In the genomic region with DNA sequence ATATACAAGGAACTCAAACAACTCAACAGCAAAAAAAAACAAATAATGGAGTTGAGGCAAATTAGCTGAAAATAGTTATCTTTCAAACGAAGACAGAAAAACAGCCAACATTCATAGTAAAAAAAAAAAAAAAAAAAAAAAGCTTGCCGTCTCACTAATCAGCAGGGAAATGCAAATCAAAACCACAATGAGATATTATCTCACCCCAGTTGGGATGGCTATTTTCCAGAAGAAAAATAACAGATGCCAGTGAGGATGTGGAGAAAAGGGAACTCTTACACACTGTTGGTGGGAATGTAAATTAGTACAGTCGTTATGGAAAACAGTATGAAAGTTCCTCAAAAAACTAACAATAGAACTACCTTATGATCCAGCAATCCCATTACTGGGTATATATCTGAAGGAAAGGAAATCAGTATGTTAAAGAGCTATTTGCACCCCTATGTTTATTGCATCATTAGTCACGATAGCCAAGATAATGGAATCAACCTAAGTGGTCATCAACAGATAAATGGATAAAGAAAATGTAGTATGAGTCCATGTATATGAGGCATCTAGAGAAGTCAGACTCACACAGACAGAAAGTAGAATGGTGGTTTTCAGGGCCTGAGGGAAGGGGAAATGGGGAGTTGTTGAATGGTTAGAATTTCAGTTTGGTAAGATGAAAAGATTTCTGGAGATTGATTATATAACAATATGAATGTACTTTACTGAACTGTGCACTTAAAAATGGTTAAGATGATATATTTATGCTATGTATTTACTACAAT, we compare ENCODE assay signal across 1 cellular context.
TF ChIP-seq lines count a peak whose summit lies in the region.

No MANE protein-coding gene starts in this region.

TF ChIP-seq in SK-N-SH treated with all-trans-retinoic acid at 6 μM for 48 hours, 23 proteins besides CTCF, POLR2A, EP300 and RAD21:
- no peak for TF ChIP-seq TSHZ2 (CRISPR knock-in tag; IDR thresholded peaks at IDR 0.05)
- TF ChIP-seq ZNF565 (CRISPR knock-in tag; conservative IDR thresholded peaks at IDR 0.05; ENCODE audit: low read depth) = no peak
- no peak for TF ChIP-seq TOX (CRISPR knock-in tag; IDR thresholded peaks at IDR 0.05; ENCODE audit: borderline replicate concordance)
- TF ChIP-seq ESRRG (CRISPR knock-in tag; IDR thresholded peaks at IDR 0.05) = no peak
- TF ChIP-seq CSDC2 (CRISPR knock-in tag; IDR thresholded peaks at IDR 0.05) = no peak
- TF ChIP-seq PPARA (CRISPR knock-in tag; IDR thresholded peaks at IDR 0.05; ENCODE audit: borderline replicate concordance) = no peak
- TF ChIP-seq ZFP30 (CRISPR knock-in tag; IDR thresholded peaks at IDR 0.05) = no peak
- TF ChIP-seq ZNF70 (CRISPR knock-in tag; IDR thresholded peaks at IDR 0.05) = no peak
- no peak; the same call in none of the 2 replicates for TF ChIP-seq ISL1 (CRISPR knock-in tag; IDR thresholded peaks at IDR 0.05)
- TF ChIP-seq TCF4 (CRISPR knock-in tag; IDR thresholded peaks at IDR 0.05; ENCODE audit: borderline replicate concordance) = no peak; the same call in 1 of the 2 replicates
- no peak for TF ChIP-seq BACH2 (CRISPR knock-in tag; IDR thresholded peaks at IDR 0.05; ENCODE audit: borderline replicate concordance)
- no peak for TF ChIP-seq ARNTL (CRISPR knock-in tag; IDR thresholded peaks at IDR 0.05; ENCODE audit: borderline replicate concordance, low read depth)
- TF ChIP-seq OSR1 (CRISPR knock-in tag; IDR thresholded peaks at IDR 0.05) = no peak
- TF ChIP-seq CREB5 (CRISPR knock-in tag; IDR thresholded peaks at IDR 0.05; ENCODE audit: low read depth) = no peak
- no peak for TF ChIP-seq POU6F1 (CRISPR knock-in tag; IDR thresholded peaks at IDR 0.05; ENCODE audit: borderline replicate concordance, low read depth)
- TF ChIP-seq ZFP3 (CRISPR knock-in tag; IDR thresholded peaks at IDR 0.05) = no peak
